In genomic region chr13:33639640-33640080, GRCh38 we compare ENCODE assay signal across 9 cellular contexts.
A peak's percentile ranks its signal among the peaks of the same experiment; 100 is the strongest.
DNase-seq lines count a peak whose midpoint lies in the region; ATAC-seq and TF ChIP-seq lines count a peak whose summit lies in the region.
"Had no signal": no experiment of that assay in that cellular context is flagged by ENCODE, and none has a peak within 500 bp of the region (broad histone marks: within the 10 kb centered on the region; RNA-seq: fewer than 3 reads in every experiment).

No MANE protein-coding gene starts in this region.

- no peak overlapping the region for H4K8ac ChIP-seq in neuronal stem cell (ENCODE audit: low read depth, low read length)

- H3K9me3 ChIP-seq in neuronal stem cell (replicated peaks in 1 of 2; ENCODE audit: control insufficient read depth in 2 of 2, insufficient read depth in 1 of 2, low read depth in 1 of 2, low read length in 2 of 2), result no peaks in the 10 kb centered on the region

- no peak overlapping the region for H3K18ac ChIP-seq in neuronal stem cell (ENCODE audit: low read length)

- 75 to 80% methylated on average over 4 of the region's 4 CpGs for WGBS in lower leg skin, 2 donors
- no CpG with 5 or more reads among the region's 4 CpGs for WGBS in neuronal stem cell (ENCODE audit: extremely low coverage in 2 of 2, insufficient read length in 2 of 2, insufficient replicate concordance in 1 of 2), 2 donors

- H3K36me3 ChIP-seq in neuronal stem cell (replicated peaks in 1 of 2; ENCODE audit: control insufficient read depth in 2 of 2, insufficient read depth in 2 of 2, low read length in 2 of 2), result no peaks in the 10 kb centered on the region

- H3K23ac ChIP-seq in neuronal stem cell (ENCODE audit: low read depth, low read length, poor library complexity), result no peak overlapping the region

- DNase-seq in activated CD4-positive, CD25-positive, alpha-beta regulatory T cell treated with anti-CD3 and anti-CD28 coated beads, Interleukin-2, amount 50 U/mL, for 72 hours, result peak; percentile 36
- peak; percentile 33 to 59 (median 53) for DNase-seq in stimulated activated CD4-positive, alpha-beta T cell treated with anti-CD3 and anti-CD28 coated beads, Interleukin-12 subunit alpha, Interleukin-12 subunit beta, amount 100 ng/mL, for 48 hours (ENCODE audit: low read depth in 2 of 3, low spot score in 1 of 3)
- no peak for DNase-seq in NCI-H510A treated with DMSO at 0.1 percent for 48 hours (lab: John Stamatoyannopoulos, UW)
- no peak for DNase-seq in lower leg skin (ENCODE audit: low spot score in 2 of 2)
- no peak for DNase-seq in NCI-H187 treated with DMSO at 0.1 percent for 48 hours (lab: John Stamatoyannopoulos, UW)
- no peak for DNase-seq in neuronal stem cell (ENCODE audit: low spot score)
- DNase-seq: erythroblast had no signal

- no peak overlapping the region for H2AFZ ChIP-seq in neuronal stem cell (ENCODE audit: low read length)

- no peaks in the 10 kb centered on the region for H3K27me3 ChIP-seq in neuronal stem cell (ENCODE audit: control insufficient read depth in 3 of 3, insufficient read depth in 3 of 3, low read depth in 1 of 3, low read length in 3 of 3)

- H3K4me1 ChIP-seq in neuronal stem cell (ENCODE audit: control insufficient read depth in 2 of 2, insufficient read depth in 1 of 2, low read depth in 1 of 2, low read length in 2 of 2), result peaks cover 1 to 6% of the 10 kb centered on the region in 2 donors

- no peaks in the 10 kb centered on the region for H3K79me1 ChIP-seq in neuronal stem cell (ENCODE audit: low read depth, low read length)

- H2BK120ac ChIP-seq in neuronal stem cell (ENCODE audit: low read depth, low read length), result no peak overlapping the region

- no peak for TF ChIP-seq CTCF in lower leg skin (IDR thresholded peaks at IDR 0.05)

- H3K4ac ChIP-seq in neuronal stem cell (ENCODE audit: low read length), result no peak overlapping the region

- H3K9ac ChIP-seq in neuronal stem cell (ENCODE audit: low read depth, low read length, poor library complexity), result no peak overlapping the region

- no peak overlapping the region for H2BK5ac ChIP-seq in neuronal stem cell (ENCODE audit: low read length)

- H2AK5ac ChIP-seq in neuronal stem cell (ENCODE audit: low read depth, low read length), result no peak overlapping the region

- no peak for TF ChIP-seq POLR2A in lower leg skin (IDR thresholded peaks at IDR 0.05)

- no peak overlapping the region for H3K27ac ChIP-seq in neuronal stem cell (replicated peaks; ENCODE audit: low read length)

- no peak overlapping the region for H3K4me3 ChIP-seq in lower leg skin (ENCODE audit: low read depth, poor library complexity, severe bottlenecking)
- H3K4me3 ChIP-seq in neuronal stem cell (ENCODE audit: low read length in 2 of 2), result no peak overlapping the region

- intact Hi-C loops in lower leg skin (cut with DNase I; ENCODE audit: low total_unique reads), result no loop called here

- H2BK12ac ChIP-seq in neuronal stem cell (ENCODE audit: low read length), result no peak overlapping the region

- ATAC-seq in GM19025 (IDR thresholded peaks at IDR 0.05; ENCODE audit: low read depth, unreplicated experiment) (peak; percentile 87), HG02852 (IDR thresholded peaks at IDR 0.05; ENCODE audit: unreplicated experiment) (peak; percentile 68)

- no peak overlapping the region for H3K4me2 ChIP-seq in neuronal stem cell (ENCODE audit: insufficient read depth, low read length, poor library complexity, severe bottlenecking)

- H2BK15ac ChIP-seq in neuronal stem cell (ENCODE audit: low read length), result no peak overlapping the region

- H4K91ac ChIP-seq in neuronal stem cell (ENCODE audit: low read depth, low read length, poor library complexity), result no peak overlapping the region

- H3K14ac ChIP-seq in neuronal stem cell (ENCODE audit: low read length), result no peak overlapping the region

Comparison
In these comparisons a context has a peak if more than half of its experiments do, and no peak if none do; other contexts are left out.
1. DNase-seq: peak in activated CD4-positive, CD25-positive, alpha-beta regulatory T cell treated with anti-CD3 and anti-CD28 coated beads, Interleukin-2, amount 50 U/mL, for 72 hours (single experiment) and stimulated activated CD4-positive, alpha-beta T cell treated with anti-CD3 and anti-CD28 coated beads, Interleukin-12 subunit alpha, Interleukin-12 subunit beta, amount 100 ng/mL, for 48 hours (3 of 3); none in NCI-H510A treated with DMSO at 0.1 percent for 48 hours (single experiment), lower leg skin (0 of 2), NCI-H187 treated with DMSO at 0.1 percent for 48 hours (single experiment) and neuronal stem cell (single experiment).